Comparison of ENCODE assay signal across 8 cellular contexts in the genomic region with DNA sequence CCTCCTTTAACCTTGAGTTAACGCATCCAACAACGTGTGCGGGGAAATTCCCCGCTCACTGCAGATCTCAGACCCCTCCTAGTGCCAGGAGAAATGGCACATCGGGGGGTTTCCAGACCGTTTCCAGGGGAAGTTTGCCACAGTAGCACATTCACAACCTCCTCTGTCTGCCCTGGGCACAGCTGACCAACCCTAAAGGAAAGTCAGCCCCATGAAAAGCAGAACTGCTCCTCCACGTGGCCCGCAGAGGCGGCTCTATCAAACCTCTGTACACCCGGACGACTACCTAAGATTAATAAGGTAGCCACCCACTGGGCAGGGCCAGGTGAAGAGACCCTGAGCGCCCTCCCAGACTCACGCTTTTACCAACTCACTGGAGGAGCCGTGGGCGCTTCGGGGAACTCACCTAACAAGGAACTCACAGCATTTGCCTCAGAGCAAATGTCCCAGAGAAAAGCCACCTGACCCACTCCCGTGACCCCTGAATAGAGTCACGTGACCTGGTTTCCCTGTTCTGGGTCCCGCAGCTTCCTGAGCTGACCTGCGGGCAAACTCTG. TPM values are rescaled to one million over a fixed set of nuclear protein-coding genes. Genes with fewer than 3 reads are reported as not detected.
DNase-seq lines count a peak whose midpoint lies in the region; ATAC-seq, FAIRE-seq and TF ChIP-seq lines count a peak whose summit lies in the region.

No MANE protein-coding gene starts in this region.

- H3K27ac ChIP-seq in CD4-positive, alpha-beta T cell (ENCODE audit: low read depth, low read length): peak overlapping the region; percentile 99
- H3K27ac ChIP-seq in KOPT-K1 (ENCODE audit: low read depth, low read length, poor library complexity, severe bottlenecking) (peak overlapping the region; percentile 65), kidney (ENCODE audit: low read depth in 2 of 2, low read length in 2 of 2) (peak overlapping the region; percentile 43 to 78)

- H3K27ac Mint-ChIP-seq in CD4-positive, alpha-beta T cell: peak overlapping the region; percentile 98
- no peak overlapping the region for H3K27ac Mint-ChIP-seq in Calu3 (ENCODE audit: unreplicated experiment)
- no peak overlapping the region for H3K27ac Mint-ChIP-seq in type B pancreatic cell

- DNase-seq in CD4-positive, alpha-beta T cell: peak in 6 of 10 experiments; percentile 29 to 77 (median 54)
- DNase-seq in activated T-cell treated with anti-CD3 and anti-CD28 coated beads for 4 hours (peak; percentile 68), kidney (peak; percentile 77), Calu3 (no peak), type B pancreatic cell (ENCODE audit: extremely low spot score, unreplicated experiment) (no peak)
- DNase-seq in stimulated activated CD8-positive, alpha-beta memory T cell treated with anti-CD3 and anti-CD28 coated beads, Interleukin-15, amount 100 ng/mL, for 4 hours (ENCODE audit: low read depth in 2 of 2): peak; percentile 65 to 70

- H3K36me3 ChIP-seq in KOPT-K1 (ENCODE audit: insufficient read depth, low read length) (peaks cover 16% of the 10 kb centered on the region), kidney (ENCODE audit: control insufficient read depth in 1 of 2, insufficient read depth in 2 of 2, low read length in 2 of 2) (no peaks in the 10 kb centered on the region)

- intact Hi-C loops in CD4-positive, alpha-beta T cell (cut with DNase I, micrococcal nuclease): loop anchor here in 1 of 2 experiments (5.0 kb wide), 2 partner anchors 53 to 143 kb away; no protein-coding TSS in a partner anchor
- intact Hi-C loops in kidney (cut with DNase I): no loop called here
- intact Hi-C loops in Calu3 (cut with micrococcal nuclease; ENCODE audit: unreplicated experiment): no loop called here

- no TSS peak for BruUV-seq in Calu3 (replicated peaks; lab: Mats Ljungman, UMichigan)

- peaks cover 71% of the 10 kb centered on the region for H3K4me1 Mint-ChIP-seq in CD4-positive, alpha-beta T cell (ENCODE audit: low read depth)
- H3K4me1 Mint-ChIP-seq in Calu3 (ENCODE audit: low read depth, unreplicated experiment) (peaks cover 11% of the 10 kb centered on the region), type B pancreatic cell (ENCODE audit: unreplicated experiment) (peaks cover 21% of the 10 kb centered on the region)

- H3K9me3 Mint-ChIP-seq in CD4-positive, alpha-beta T cell: no peaks in the 10 kb centered on the region
- no peaks in the 10 kb centered on the region for H3K9me3 Mint-ChIP-seq in Calu3 (ENCODE audit: low read depth, unreplicated experiment)
- H3K9me3 Mint-ChIP-seq in type B pancreatic cell: peaks cover 7% of the 10 kb centered on the region

- H3K9me3 ChIP-seq in CD4-positive, alpha-beta T cell (ENCODE audit: control insufficient read depth, low read length): no peaks in the 10 kb centered on the region
- no peaks in the 10 kb centered on the region for H3K9me3 ChIP-seq in KOPT-K1 (ENCODE audit: insufficient read depth, low read length, poor library complexity, severe bottlenecking)
- no peaks in the 10 kb centered on the region for H3K9me3 ChIP-seq in kidney (ENCODE audit: control insufficient read depth in 1 of 2, low read length in 2 of 2)

- CTCF ChIA-PET in CD4-positive, alpha-beta T cell (lab: Charles Lee): interaction anchor here (1.0 to 1.4 kb wide), 5 partner anchors 13 to 141 kb away, joined by 3 to 6 read pairs (median 3); no protein-coding TSS in a partner anchor
- CTCF ChIA-PET in Calu3 (lab: Charles Lee): no interaction called here

- H3K9ac ChIP-seq in kidney (ENCODE audit: low read length in 2 of 2): no peak overlapping the region

- peak; percentile 24 for TF ChIP-seq CTCF in CD4-positive, alpha-beta T cell (IDR thresholded peaks at IDR 0.05)
- no peak for TF ChIP-seq CTCF in kidney (IDR thresholded peaks at IDR 0.05; ENCODE audit: borderline replicate concordance, extremely low read depth, insufficient read depth)
- no peak for TF ChIP-seq CTCF in Calu3 (IDR thresholded peaks at IDR 0.05; ENCODE audit: unreplicated experiment)
- no peak for TF ChIP-seq CTCF in type B pancreatic cell (conservative IDR thresholded peaks at IDR 0.05)

- POLR2A ChIA-PET in CD4-positive, alpha-beta T cell (lab: Charles Lee): interaction anchor here (0.6 to 3.0 kb wide), 16 partner anchors 12 to 1329 kb away, joined by 3 to 16 read pairs (median 5); a partner anchor contains a TSS

- ATAC-seq in CD4-positive, alpha-beta T cell (ENCODE audit: poor library complexity): peak; percentile 57
- ATAC-seq in GM21390 (IDR thresholded peaks at IDR 0.05; ENCODE audit: unreplicated experiment): peak; percentile 38

- H3K4me3 ChIP-seq in kidney (ENCODE audit: low read length in 2 of 2): no peak overlapping the region

- H3K27me3 Mint-ChIP-seq in CD4-positive, alpha-beta T cell: no peaks in the 10 kb centered on the region
- H3K27me3 Mint-ChIP-seq in Calu3 (ENCODE audit: unreplicated experiment): no peaks in the 10 kb centered on the region
- H3K27me3 Mint-ChIP-seq in type B pancreatic cell: peaks cover 4% of the 10 kb centered on the region

- peak overlapping the region; percentile 89 for H3K4me3 Mint-ChIP-seq in CD4-positive, alpha-beta T cell
- H3K4me3 Mint-ChIP-seq in Calu3 (ENCODE audit: low read depth, unreplicated experiment): no peak overlapping the region
- H3K4me3 Mint-ChIP-seq in type B pancreatic cell: no peak overlapping the region

- H3K27me3 ChIP-seq in CD4-positive, alpha-beta T cell (ENCODE audit: control insufficient read depth, insufficient read depth, low read length): no peaks in the 10 kb centered on the region

- H3K36me3 Mint-ChIP-seq in CD4-positive, alpha-beta T cell (ENCODE audit: low read depth): peaks cover 48% of the 10 kb centered on the region
- no peaks in the 10 kb centered on the region for H3K36me3 Mint-ChIP-seq in Calu3 (ENCODE audit: insufficient read depth, unreplicated experiment)
- peaks cover 3% of the 10 kb centered on the region for H3K36me3 Mint-ChIP-seq in type B pancreatic cell

- no peak for FAIRE-seq in kidney (lab: Jason Lieb, UNC)

- peaks cover 3 to 10% of the 10 kb centered on the region in 2 donors for H3K4me1 ChIP-seq in kidney (ENCODE audit: control insufficient read depth in 1 of 2, insufficient read depth in 1 of 2, low read depth in 1 of 2, low read length in 2 of 2)

RNA-seq across cellular contexts. Expression of a gene that starts 8.6 kb away (rescaled TPM):
- total RNA-seq in CD4-positive, alpha-beta T cell: 10 to 100 TPM; 19.7 to 20.0 TPM
- 17.8 TPM for total RNA-seq in kidney
- polyA plus RNA-seq in kidney (ENCODE audit: insufficient read depth, low read depth, low replicate concordance): 1.2 TPM
- total RNA-seq in Calu3 (2022): 0.28 and 0.39 TPM in 2 replicates
- total RNA-seq in type B pancreatic cell (ENCODE audit: low replicate concordance): 11.7 and 37.9 TPM in 2 replicates

Comparison
In these comparisons a context has a peak if more than half of its experiments do, and no peak if none do; other contexts are left out.
1. DNase-seq: peak in CD4-positive, alpha-beta T cell (6 of 10), activated T-cell treated with anti-CD3 and anti-CD28 coated beads for 4 hours (single experiment), kidney (single experiment) and stimulated activated CD8-positive, alpha-beta memory T cell treated with anti-CD3 and anti-CD28 coated beads, Interleukin-15, amount 100 ng/mL, for 4 hours (2 of 2); none in Calu3 (single experiment) and type B pancreatic cell (single experiment).
2. Peak in every context shown above with its lines, with median percentiles within 50 percentile points of each other: H3K27ac ChIP-seq.